8 cellular contexts compared by ENCODE assay signal in genomic region chr19:45508931-45509691, GRCh38. TPM values are rescaled to one million over a fixed set of nuclear protein-coding genes. Genes with fewer than 3 reads are reported as not detected.
DNase-seq lines count a peak whose midpoint lies in the region; ATAC-seq and TF ChIP-seq lines count a peak whose summit lies in the region.

No MANE protein-coding gene starts in this region.

- peak; percentile 51 for DNase-seq in A172 (ENCODE audit: low spot score)
- peak; percentile 46 for DNase-seq in GM12864 (ENCODE audit: low read depth)
- DNase-seq in NB4 (ENCODE audit: low read depth): peak; percentile 82
- DNase-seq in activated effector memory CD4-positive, alpha-beta T cell treated with anti-CD3 and anti-CD28 coated beads, Interleukin-2, amount 50 U/mL, for 16 hours: peak; percentile 79
- DNase-seq in Right ventricle myocardium superior: peak; percentile 84
- DNase-seq in ovary: peak; percentile 66 to 80 (median 72)
- DNase-seq in cerebellar nuclear complex (lab: John Stamatoyannopoulos, UW): no peak

- no peak for TF ChIP-seq EP300 in ovary (IDR thresholded peaks at IDR 0.05)

- TF ChIP-seq POLR2A in NB4 (IDR thresholded peaks at IDR 0.05; ENCODE audit: extremely low read depth, insufficient read length) (no peak), ovary (IDR thresholded peaks at IDR 0.05) (no peak)

- H3K36me3 ChIP-seq in ovary: no peaks in the 10 kb centered on the region

- intact Hi-C loops in Right ventricle myocardium superior (cut with DNase I) (no loop called here), ovary (cut with DNase I) (loop anchor here in 1 of 4 donors (5.0 kb wide), 1 partner anchor 273 kb away; the partner anchor contains the start of gene DMPK)

- peak overlapping the region; percentile 23 to 67 for H3K27ac ChIP-seq in ovary

- no peaks in the 10 kb centered on the region for H3K27me3 ChIP-seq in ovary

- H3K4me1 ChIP-seq in ovary (ENCODE audit: insufficient read depth): peaks cover 9% of the 10 kb centered on the region

- no peaks in the 10 kb centered on the region for H3K9me3 ChIP-seq in ovary

- ATAC-seq in Right ventricle myocardium superior (ENCODE audit: poor library complexity) (peak; percentile 43), HG03442 (IDR thresholded peaks at IDR 0.05; ENCODE audit: unreplicated experiment) (no peak)

- 1 to 3% (median 3%) methylated on average over 26 of the region's 26 CpGs for WGBS in ovary, 3 donors

- TF ChIP-seq CTCF in GM12864 (IDR thresholded peaks at IDR 0.05; ENCODE audit: low read depth, low read length, missing control alignments) (peak; percentile 25), NB4 (IDR thresholded peaks at IDR 0.05; ENCODE audit: low read depth, low read length) (no peak), ovary (IDR thresholded peaks at IDR 0.05) (peak in 1 of 3 donors; percentile 15)

- H3K4me3 ChIP-seq in GM12864 (ENCODE audit: low read depth, low read length): peak overlapping the region; percentile 94
- H3K4me3 ChIP-seq in NB4 (ENCODE audit: low read depth, low read length): peak overlapping the region; percentile 87
- H3K4me3 ChIP-seq in ovary: peak overlapping the region; percentile 94

RNA-seq across cellular contexts. Expression of gene VASP, which starts 1.8 kb away (rescaled TPM):
- total RNA-seq in A172 (2014; rRNA removed; shearing (Covaris generic)): 54.7 and 64.6 TPM in 2 replicates
- total RNA-seq in Right ventricle myocardium superior: 42.9 TPM
- 10 to 100 TPM; 15.7 to 83.2 (median 58.2) TPM for total RNA-seq in ovary
- polyA plus RNA-seq in ovary: 10 to 100 TPM; 23.9 to 48.4 TPM

RNA-seq across cellular contexts. Expression of gene PPM1N, which starts 10.9 kb away (rescaled TPM):
- total RNA-seq in A172 (2014; rRNA removed; shearing (Covaris generic)): 0.31 and 3.6 TPM in 2 replicates
- total RNA-seq in Right ventricle myocardium superior: 0.75 TPM
- total RNA-seq in ovary: 1 to 10 TPM in 3 of 7 donors, under 1 TPM in 3, not detected in 1; 0.40 to 1.7 (median 1.0) TPM
- polyA plus RNA-seq in ovary: under 1 TPM; 0.21 to 0.93 TPM

RNA-seq across cellular contexts. Expression of gene RTN2, which starts 12.3 kb away (rescaled TPM):
- total RNA-seq in A172 (2014; rRNA removed; shearing (Covaris generic)): 3.4 and 7.7 TPM in 2 replicates
- total RNA-seq in Right ventricle myocardium superior (29.9 TPM), ovary (1 to 10 TPM in 5 of 7 donors, under 1 TPM in 2; 0.63 to 4.7 (median 2.5) TPM)
- 1 to 10 TPM; 3.0 to 5.0 TPM for polyA plus RNA-seq in ovary

RNA-seq across cellular contexts. Expression of gene FOSB, which starts 41.3 kb away (rescaled TPM):
- total RNA-seq in A172 (2014; rRNA removed; shearing (Covaris generic)): 0.17 TPM in 1 of 2 replicates, not detected in the other
- total RNA-seq in Right ventricle myocardium superior (0.51 TPM), ovary (100 to 1,000 TPM in 3 of 7 donors, 10 to 100 TPM in 2, 1 to 10 TPM in 2; 2.9 to 295 (median 44.3) TPM)
- 100 to 1,000 TPM in 1 of 2 donors, 1 to 10 TPM in 1; 4.9 to 142 TPM for polyA plus RNA-seq in ovary

Comparison
In these comparisons a context has a peak if more than half of its experiments do, and no peak if none do; other contexts are left out.
1. DNase-seq: peak in A172 (single experiment), GM12864 (single experiment), NB4 (single experiment), activated effector memory CD4-positive, alpha-beta T cell treated with anti-CD3 and anti-CD28 coated beads, Interleukin-2, amount 50 U/mL, for 16 hours (single experiment), Right ventricle myocardium superior (single experiment) and ovary (5 of 5); none in cerebellar nuclear complex (0 of 2).
2. Peak in every context shown above with its lines, with median percentiles within 50 percentile points of each other: H3K4me3 ChIP-seq.